In genomic region chr10:98134117-98134430, GRCh38 we compare ENCODE assay signal across 8 cellular contexts. TPM values are rescaled to one million over a fixed set of nuclear protein-coding genes. Genes with fewer than 3 reads are reported as not detected.
A peak's percentile ranks its signal among the peaks of the same experiment; 100 is the strongest.
DNase-seq lines count a peak whose midpoint lies in the region; ATAC-seq and TF ChIP-seq lines count a peak whose summit lies in the region.

No MANE protein-coding gene starts in this region.

- H3K27ac ChIP-seq in cardiac muscle cell (no peak overlapping the region), ascending aorta (peak overlapping the region; percentile 81 to 86), lower lobe of right lung (peak overlapping the region; percentile 96), upper lobe of right lung (peak overlapping the region; percentile 90)

- H3K4me1 ChIP-seq in cardiac muscle cell (ENCODE audit: low read depth): peaks cover 4% of the 10 kb centered on the region
- peaks cover 0 to 6% of the 10 kb centered on the region in 2 donors for H3K4me1 ChIP-seq in ascending aorta
- H3K4me1 ChIP-seq in lower lobe of right lung: peaks cover 31% of the 10 kb centered on the region
- peaks cover 10% of the 10 kb centered on the region for H3K4me1 ChIP-seq in upper lobe of right lung

- intact Hi-C loops in Right ventricle myocardium superior (cut with DNase I) (no loop called here), ascending aorta (cut with DNase I) (loop anchor here (5.0 to 10.0 kb wide), 3 partner anchors 419 to 1601 kb away; partner anchors contain the start of genes ARHGAP19, COX15, CUTC and MARVELD1), lower lobe of right lung (cut with DNase I) (no loop called here), upper lobe of right lung (cut with DNase I) (no loop called here)

- DNase-seq in cardiac muscle cell (ENCODE audit: low read depth in 1 of 2, low spot score in 1 of 2) (no peak), Right ventricle myocardium superior (no peak), ascending aorta (ENCODE audit: low spot score in 2 of 2) (no peak), lower lobe of right lung (no peak), upper lobe of right lung (no peak), middle frontal gyrus (ENCODE audit: extremely low spot score, low spot score) (no peak), inferior parietal cortex (ENCODE audit: extremely low spot score) (no peak)

- H3K27me3 ChIP-seq in cardiac muscle cell (no peaks in the 10 kb centered on the region), ascending aorta (no peaks in the 10 kb centered on the region), lower lobe of right lung (ENCODE audit: low read depth) (no peaks in the 10 kb centered on the region), upper lobe of right lung (no peaks in the 10 kb centered on the region)

- no peak for ATAC-seq in Right ventricle myocardium superior (ENCODE audit: poor library complexity)
- ATAC-seq in lower lobe of right lung: no peak
- ATAC-seq in upper lobe of right lung: no peak
- no peak for ATAC-seq in GM21515 (IDR thresholded peaks at IDR 0.05; ENCODE audit: unreplicated experiment)

- H3K36me3 ChIP-seq in cardiac muscle cell (no peaks in the 10 kb centered on the region), ascending aorta (no peaks in the 10 kb centered on the region), lower lobe of right lung (no peaks in the 10 kb centered on the region), upper lobe of right lung (no peaks in the 10 kb centered on the region)

- H3K9me3 ChIP-seq in cardiac muscle cell (ENCODE audit: low read depth): no peaks in the 10 kb centered on the region
- H3K9me3 ChIP-seq in ascending aorta: no peaks in the 10 kb centered on the region
- no peaks in the 10 kb centered on the region for H3K9me3 ChIP-seq in lower lobe of right lung
- no peaks in the 10 kb centered on the region for H3K9me3 ChIP-seq in upper lobe of right lung

- H3K4me3 ChIP-seq in cardiac muscle cell (peak overlapping the region; percentile 94), ascending aorta (peak overlapping the region; percentile 69 to 92), lower lobe of right lung (peak overlapping the region; percentile 85), upper lobe of right lung (peak overlapping the region; percentile 95)

- TF ChIP-seq CTCF in cardiac muscle cell (IDR thresholded peaks at IDR 0.05; ENCODE audit: low read depth, low read length) (no peak), ascending aorta (IDR thresholded peaks at IDR 0.05) (no peak), lower lobe of right lung (IDR thresholded peaks at IDR 0.05) (no peak), upper lobe of right lung (IDR thresholded peaks at IDR 0.05) (no peak)

RNA-seq across cellular contexts. Expression of gene R3HCC1L, which starts 0.4 kb away (rescaled TPM):
- total RNA-seq in cardiac muscle cell (15.2 and 16.9 TPM in 2 replicates), Right ventricle myocardium superior (4.9 TPM), ascending aorta (3.1 TPM), lower lobe of right lung (14.4 TPM), upper lobe of right lung (13.7 TPM)
- polyA plus RNA-seq in cardiac muscle cell: 15.8 and 23.1 TPM in 2 replicates
